17 cellular contexts compared by ENCODE assay signal in genomic region chr9:74125916-74126315, GRCh38.
"Had no signal": no experiment of that assay in that cellular context is flagged by ENCODE, and none has a peak within 500 bp of the region (broad histone marks: within the 10 kb centered on the region; RNA-seq: fewer than 3 reads in every experiment).

No MANE protein-coding gene starts in this region.

- ATAC-seq: activated T-helper 17 cell treated with anti-CD3 and anti-CD28 coated beads, Interleukin-2, amount 50 U/mL, for 72 hours; left lung; pancreas; stimulated activated naive CD8-positive, alpha-beta T cell treated with anti-CD3 and anti-CD28 coated beads, Interleukin-15, amount 100 ng/mL, for 72 hours had no signal

- H3K27ac ChIP-seq: brain microvascular endothelial cell, left lung, pancreas, testis had no signal

- H3K4me3 Mint-ChIP-seq: activated naive CD4-positive, alpha-beta T cell treated with anti-CD3 and anti-CD28 coated beads for 36 hours; activated T-helper 17 cell treated with anti-CD3 and anti-CD28 coated beads, Interleukin-2, amount 50 U/mL, for 72 hours; immature natural killer cell; memory B cell; nephron; stimulated activated naive CD8-positive, alpha-beta T cell treated with anti-CD3 and anti-CD28 coated beads, Interleukin-15, amount 100 ng/mL, for 72 hours had no signal

- H3K27me3 Mint-ChIP-seq: activated T-helper 17 cell treated with anti-CD3 and anti-CD28 coated beads, Interleukin-2, amount 50 U/mL, for 72 hours; memory B cell; stimulated activated naive CD8-positive, alpha-beta T cell treated with anti-CD3 and anti-CD28 coated beads, Interleukin-15, amount 100 ng/mL, for 72 hours had no signal

- H3K4me1 ChIP-seq: left lung, pancreas, testis had no signal

- DNase-seq: activated CD4-positive, alpha-beta T cell treated with anti-CD3 and anti-CD28 coated beads for 48 hours; activated CD8-positive, alpha-beta memory T cell treated with anti-CD3 and anti-CD28 coated beads for 24 hours; activated naive CD4-positive, alpha-beta T cell treated with anti-CD3 and anti-CD28 coated beads for 36 hours; brain microvascular endothelial cell; cerebellar nuclear complex; dermis blood vessel endothelial cell; immature natural killer cell; left lung; pancreas; stimulated activated CD4-positive, alpha-beta T cell treated with anti-CD3 and anti-CD28 coated beads, Interleukin-15, amount 100 ng/mL, for 24 hours; stimulated activated CD4-positive, alpha-beta T cell treated with anti-CD3 and anti-CD28 coated beads, Interleukin-4, amount 100 ng/mL, for 4 hours; stimulated activated naive CD8-positive, alpha-beta T cell treated with anti-CD3 and anti-CD28 coated beads, Interleukin-15, amount 100 ng/mL, for 72 hours; T-helper 1 cell; testis had no signal

- H3K36me3 Mint-ChIP-seq: memory B cell had no signal

- H3K27ac Mint-ChIP-seq: activated naive CD4-positive, alpha-beta T cell treated with anti-CD3 and anti-CD28 coated beads for 36 hours; activated T-helper 17 cell treated with anti-CD3 and anti-CD28 coated beads, Interleukin-2, amount 50 U/mL, for 72 hours; immature natural killer cell; memory B cell; nephron; stimulated activated naive CD8-positive, alpha-beta T cell treated with anti-CD3 and anti-CD28 coated beads, Interleukin-15, amount 100 ng/mL, for 72 hours had no signal

- H3K36me3 ChIP-seq: brain microvascular endothelial cell, left lung, pancreas had no signal

- H3K9me3 Mint-ChIP-seq: nephron had no signal

- H3K9me3 ChIP-seq: left lung, pancreas, testis had no signal

- H3K27me3 ChIP-seq: brain microvascular endothelial cell, left lung, pancreas, testis had no signal

- H3K4me3 ChIP-seq: left lung, pancreas, testis had no signal

- H3K4me1 Mint-ChIP-seq: activated T-helper 17 cell treated with anti-CD3 and anti-CD28 coated beads, Interleukin-2, amount 50 U/mL, for 72 hours; memory B cell; nephron; stimulated activated naive CD8-positive, alpha-beta T cell treated with anti-CD3 and anti-CD28 coated beads, Interleukin-15, amount 100 ng/mL, for 72 hours had no signal
